In genomic region chr14:46058964-46059580, GRCh38 we compare ENCODE assay signal across 17 cellular contexts.
"Had no signal": no experiment of that assay in that cellular context is flagged by ENCODE, and none has a peak within 500 bp of the region (broad histone marks: within the 10 kb centered on the region; RNA-seq: fewer than 3 reads in every experiment).

No MANE protein-coding gene starts in this region.

- H3K27ac ChIP-seq: heart left ventricle, neutrophil, spleen, tibial artery, upper lobe of left lung, uterus had no signal

- H3K27me3 ChIP-seq: heart left ventricle, neutrophil, spleen, tibial artery, upper lobe of left lung, uterus had no signal

- DNase-seq: effector memory CD4-positive, alpha-beta T cell; heart left ventricle; hypothalamus; kidney glomerular epithelial cell; mammary epithelial cell; naive thymus-derived CD4-positive, alpha-beta T cell; spleen; stimulated activated CD4-positive, alpha-beta T cell treated with anti-CD3 and anti-CD28 coated beads, Interleukin-15, amount 100 ng/mL, for 24 hours; stimulated activated CD4-positive, alpha-beta T cell treated with anti-CD3 and anti-CD28 coated beads, Interleukin-1b, Interleukin-23, amount 100 ng/mL, for 48 hours; stimulated activated CD4-positive, alpha-beta T cell treated with anti-CD3 and anti-CD28 coated beads, Interleukin-4, amount 100 ng/mL, for 24 hours; tibial artery; upper lobe of left lung; uterus had no signal

- H3K36me3 ChIP-seq: heart left ventricle, neutrophil, spleen, tibial artery, upper lobe of left lung, uterus had no signal

- ATAC-seq: esophagus mucosa; heart left ventricle; naive thymus-derived CD4-positive, alpha-beta T cell; sciatic nerve; stimulated activated memory B cell treated with anti-CD40 and anti-IgM and Interleukin-4, amounts not matched to agents 10 μg/mL and 1 μg/mL and 100 μg/mL, for 72 hours had no signal

- H3K9me3 ChIP-seq: neutrophil, tibial artery, upper lobe of left lung, uterus had no signal

- H3K4me1 ChIP-seq: heart left ventricle, spleen, tibial artery, upper lobe of left lung, uterus had no signal

- H3K4me3 ChIP-seq: heart left ventricle, spleen, tibial artery, upper lobe of left lung, uterus had no signal
